Comparison of ENCODE assay signal across 9 cellular contexts in genomic region chr4:80335226-80335553, GRCh38. TPM values are rescaled to one million over a fixed set of nuclear protein-coding genes. Genes with fewer than 3 reads are reported as not detected.
DNase-seq lines count a peak whose midpoint lies in the region; ATAC-seq and TF ChIP-seq lines count a peak whose summit lies in the region.
"Had no signal": no experiment of that assay in that cellular context is flagged by ENCODE, and none has a peak within 500 bp of the region (broad histone marks: within the 10 kb centered on the region; RNA-seq: fewer than 3 reads in every experiment).

No MANE protein-coding gene starts in this region.

- H3K27me3 ChIP-seq in breast epithelium: peaks cover 0 to 17% of the 10 kb centered on the region in 2 donors
- peaks cover 38% of the 10 kb centered on the region for H3K27me3 ChIP-seq in transverse colon
- no peaks in the 10 kb centered on the region for H3K27me3 ChIP-seq in aorta (ENCODE audit: control insufficient read depth in 1 of 2, insufficient read depth in 2 of 2, low read length in 1 of 2)

- H3K9me3 ChIP-seq in breast epithelium: no peaks in the 10 kb centered on the region
- H3K9me3 ChIP-seq in transverse colon: no peaks in the 10 kb centered on the region
- peaks cover 2% of the 10 kb centered on the region for H3K9me3 ChIP-seq in aorta (ENCODE audit: control insufficient read depth, low read length)

- TF ChIP-seq CTCF in breast epithelium (IDR thresholded peaks at IDR 0.05) (no peak), mesothelial cell of epicardium (IDR thresholded peaks at IDR 0.05; ENCODE audit: unreplicated experiment) (no peak), transverse colon (IDR thresholded peaks at IDR 0.05) (no peak)

- H3K27ac Mint-ChIP-seq in activated naive CD4-positive, alpha-beta T cell treated with anti-CD3 and anti-CD28 coated beads, Interleukin-2, amount 10 ng/mL, durations not matched to agents 7 days and 5 days: no peak overlapping the region
- no peak overlapping the region for H3K27ac Mint-ChIP-seq in mesothelial cell of epicardium

- H3K4me3 ChIP-seq in breast epithelium: peak overlapping the region; percentile 40 to 68 (median 58)
- H3K4me3 ChIP-seq in transverse colon: peak overlapping the region; percentile 45 to 57 (median 49)
- peak overlapping the region in 1 of 2 donors; percentile 27 for H3K4me3 ChIP-seq in aorta (ENCODE audit: low read length in 2 of 2)

- CTCF ChIA-PET in activated naive CD4-positive, alpha-beta T cell treated with anti-CD3 and anti-CD28 coated beads, Interleukin-2, amount 10 ng/mL, durations not matched to agents 7 days and 5 days (lab: Charles Lee): interaction anchor here (1.0 to 1.1 kb wide), 2 partner anchors 12 to 705 kb away, joined by 3 to 4 read pairs; no protein-coding TSS in a partner anchor

- no peaks in the 10 kb centered on the region for H3K36me3 Mint-ChIP-seq in activated naive CD4-positive, alpha-beta T cell treated with anti-CD3 and anti-CD28 coated beads, Interleukin-2, amount 10 ng/mL, durations not matched to agents 7 days and 5 days
- H3K36me3 Mint-ChIP-seq in mesothelial cell of epicardium: no peaks in the 10 kb centered on the region

- peaks cover 23% of the 10 kb centered on the region for H3K27me3 Mint-ChIP-seq in activated naive CD4-positive, alpha-beta T cell treated with anti-CD3 and anti-CD28 coated beads, Interleukin-2, amount 10 ng/mL, durations not matched to agents 7 days and 5 days
- peaks cover 38% of the 10 kb centered on the region for H3K27me3 Mint-ChIP-seq in mesothelial cell of epicardium (ENCODE audit: low read depth)

- peak overlapping the region; percentile 74 for H3K4me3 Mint-ChIP-seq in activated naive CD4-positive, alpha-beta T cell treated with anti-CD3 and anti-CD28 coated beads, Interleukin-2, amount 10 ng/mL, durations not matched to agents 7 days and 5 days
- H3K4me3 Mint-ChIP-seq in mesothelial cell of epicardium: peak overlapping the region; percentile 84

- no peaks in the 10 kb centered on the region for H3K36me3 ChIP-seq in breast epithelium
- H3K36me3 ChIP-seq in transverse colon: no peaks in the 10 kb centered on the region
- no peaks in the 10 kb centered on the region for H3K36me3 ChIP-seq in aorta (ENCODE audit: control insufficient read depth in 1 of 2, insufficient read depth in 2 of 2, low read length in 1 of 2)

- WGBS in transverse colon (ENCODE audit: low coverage in 1 of 2), 2 donors: 8 to 16% methylated on average over 2 to 3 of the region's 3 CpGs
- WGBS in aorta, 2 donors: 9 to 11% methylated on average over 3 of the region's 3 CpGs

- intact Hi-C loops in breast epithelium (cut with DNase I; ENCODE audit: low total_unique reads): loop anchor here (10.0 kb wide), 1 partner anchor 110 kb away; no protein-coding TSS in a partner anchor
- intact Hi-C loops in transverse colon (cut with DNase I; ENCODE audit: low total_unique reads): no loop called here
- intact Hi-C loops in aorta (cut with DNase I): no loop called here

- H3K4me1 ChIP-seq in breast epithelium (no peaks in the 10 kb centered on the region), transverse colon (peaks cover 0 to 14% (median 9%) of the 10 kb centered on the region in 4 donors), aorta (ENCODE audit: control insufficient read depth in 1 of 2, insufficient read depth in 2 of 2, low read length in 2 of 2) (no peaks in the 10 kb centered on the region)

- in situ Hi-C loops in transverse colon (cut with MboI; ENCODE audit: low pct_ligation_motif_present in 1 of 4, low pct_unique_long_range_greater_than_20kb in 1 of 4, low sequenced_read_pairs in 3 of 4): no loop called here

- peaks cover 15% of the 10 kb centered on the region for H3K4me1 Mint-ChIP-seq in activated naive CD4-positive, alpha-beta T cell treated with anti-CD3 and anti-CD28 coated beads, Interleukin-2, amount 10 ng/mL, durations not matched to agents 7 days and 5 days
- H3K4me1 Mint-ChIP-seq in mesothelial cell of epicardium: peaks cover 7% of the 10 kb centered on the region

- TF ChIP-seq POLR2A in breast epithelium (IDR thresholded peaks at IDR 0.05) (no peak), transverse colon (IDR thresholded peaks at IDR 0.05) (no peak)

- H3K27ac ChIP-seq in breast epithelium: no peak overlapping the region
- H3K27ac ChIP-seq in transverse colon: no peak overlapping the region
- no peak overlapping the region for H3K27ac ChIP-seq in aorta (ENCODE audit: low read depth in 1 of 2, low read length in 2 of 2)

- no peak for ATAC-seq in aorta (ENCODE audit: low FRiP score)

- DNase-seq in activated naive CD4-positive, alpha-beta T cell treated with anti-CD3 and anti-CD28 coated beads, Interleukin-2, amount 10 ng/mL, durations not matched to agents 7 days and 5 days: no peak
- DNase-seq in activated naive CD4-positive, alpha-beta T cell treated with Interleukin-2 at 50 U/mL for 16 hours: no peak
- DNase-seq in breast epithelium (ENCODE audit: low spot score in 2 of 2): no peak
- no peak for DNase-seq in mesothelial cell of epicardium (ENCODE audit: low spot score in 2 of 2, unreplicated experiment in 2 of 2)
- no peak for DNase-seq in transverse colon
- no peak for DNase-seq in RPMI8226
- DNase-seq in kidney tubule cell (ENCODE audit: low spot score): no peak
- no peak for DNase-seq in aorta
- DNase-seq: cerebellar nuclear complex had no signal

- TF ChIP-seq EP300 in transverse colon (IDR thresholded peaks at IDR 0.05; ENCODE audit: low read depth): no peak

- no peaks in the 10 kb centered on the region for H3K9me3 Mint-ChIP-seq in activated naive CD4-positive, alpha-beta T cell treated with anti-CD3 and anti-CD28 coated beads, Interleukin-2, amount 10 ng/mL, durations not matched to agents 7 days and 5 days
- H3K9me3 Mint-ChIP-seq in mesothelial cell of epicardium: no peaks in the 10 kb centered on the region

RNA-seq across cellular contexts. Expression of gene CFAP299, which starts 0.3 kb away (rescaled TPM):
- total RNA-seq in breast epithelium: under 1 TPM in 2 of 3 donors, not detected in 1; under 0.01 to 0.15 TPM
- total RNA-seq in mesothelial cell of epicardium: 0.22 TPM in 1 of 3 replicates, not detected in the others
- not detected for total RNA-seq in transverse colon
- total RNA-seq in aorta: not detected
- polyA plus RNA-seq in aorta: not detected
